In the genomic region with DNA sequence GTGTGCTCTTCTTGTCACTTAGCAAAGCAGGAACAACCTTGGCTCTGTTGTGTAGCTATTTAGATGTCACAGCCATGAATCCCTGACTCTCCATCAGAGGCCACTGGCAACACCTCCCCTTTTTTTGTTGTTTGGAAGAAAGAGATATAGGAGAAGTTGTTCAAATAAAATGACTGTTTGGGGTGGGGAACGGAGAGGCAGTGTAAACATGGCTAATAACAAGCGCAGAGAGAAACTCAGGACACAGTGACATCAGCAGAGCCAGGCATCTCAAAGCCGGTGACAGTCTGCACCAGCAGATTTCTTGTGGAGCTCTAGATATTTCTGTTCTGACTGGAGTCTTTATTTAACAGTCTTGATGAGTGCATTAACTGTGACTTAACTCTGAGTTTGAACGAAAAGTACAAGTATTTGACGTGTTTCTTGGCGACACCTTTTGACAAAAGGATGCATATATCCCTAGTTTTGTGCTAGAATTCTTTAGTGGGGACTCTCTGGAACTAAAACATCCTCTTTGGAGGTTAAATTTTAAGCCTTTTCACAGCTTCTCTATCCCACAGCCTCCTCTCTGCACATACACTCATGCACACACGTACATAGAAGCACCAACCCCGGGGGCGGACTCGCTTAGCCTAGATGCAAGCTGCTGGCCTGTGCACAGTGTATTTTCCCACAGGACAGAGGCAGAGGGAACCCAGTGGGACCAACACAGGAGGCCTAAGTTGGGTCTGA, we compare ENCODE assay signal across 12 cellular contexts. TPM values are rescaled to one million over a fixed set of nuclear protein-coding genes. Genes with fewer than 3 reads are reported as not detected.
DNase-seq lines count a peak whose midpoint lies in the region; ATAC-seq and TF ChIP-seq lines count a peak whose summit lies in the region.
"Had no signal": no experiment of that assay in that cellular context is flagged by ENCODE, and none has a peak within 500 bp of the region (broad histone marks: within the 10 kb centered on the region; RNA-seq: fewer than 3 reads in every experiment).

No MANE protein-coding gene starts in this region.

- H3K9me3 Mint-ChIP-seq in Caco-2 (ENCODE audit: unreplicated experiment): peaks cover 9% of the 10 kb centered on the region
- H3K9me3 Mint-ChIP-seq: stimulated activated memory B cell treated with anti-CD40 and anti-IgM and Interleukin-4, amounts not matched to agents 10 μg/mL and 1 μg/mL and 100 μg/mL, for 72 hours had no signal

- H4K20me1 ChIP-seq in PC-9 (ENCODE audit: insufficient read depth): no peaks in the 10 kb centered on the region
- no peaks in the 10 kb centered on the region for H4K20me1 ChIP-seq in osteoblast (ENCODE audit: insufficient read depth, low read length)

- H3K36me3 ChIP-seq in Caco-2 (ENCODE audit: control insufficient read depth, insufficient read depth, low read length) (no peaks in the 10 kb centered on the region), PC-9 (ENCODE audit: low read depth) (no peaks in the 10 kb centered on the region), osteoblast (ENCODE audit: insufficient read depth, low read length) (no peaks in the 10 kb centered on the region)
- H3K36me3 ChIP-seq: adrenal gland, SJCRH30 had no signal

- peaks cover 32% of the 10 kb centered on the region for H3F3A ChIP-seq in PC-9 (ENCODE audit: insufficient read depth, low read depth)

- peak overlapping the region; percentile 90 for H3K27ac ChIP-seq in PC-9
- peak overlapping the region; percentile 93 for H3K27ac ChIP-seq in foreskin keratinocyte
- peak overlapping the region; percentile 71 for H3K27ac ChIP-seq in osteoblast (ENCODE audit: low read depth, low read length)
- H3K27ac ChIP-seq: adrenal gland, SJCRH30 had no signal

- H3K36me3 Mint-ChIP-seq in Caco-2 (ENCODE audit: insufficient read depth, unreplicated experiment): no peaks in the 10 kb centered on the region
- H3K36me3 Mint-ChIP-seq: stimulated activated memory B cell treated with anti-CD40 and anti-IgM and Interleukin-4, amounts not matched to agents 10 μg/mL and 1 μg/mL and 100 μg/mL, for 72 hours had no signal

- intact Hi-C loops in Caco-2 (cut with micrococcal nuclease; ENCODE audit: unreplicated experiment): loop anchor here (1.0 kb wide), 1 partner anchor 15 kb away; no protein-coding TSS in a partner anchor
- intact Hi-C loops in PC-9 (cut with micrococcal nuclease; ENCODE audit: unreplicated experiment): loop anchor here (1.0 to 2.0 kb wide), 4 partner anchors 30 to 450 kb away; a partner anchor contains a TSS
- intact Hi-C loops in Right ventricle myocardium superior (cut with DNase I): no loop called here

- no peak for TF ChIP-seq CTCF in Caco-2 (IDR thresholded peaks at IDR 0.05; ENCODE audit: insufficient read depth in 1 of 2, low read depth in 1 of 2, low read length in 1 of 2, severe bottlenecking in 1 of 2, unreplicated experiment in 1 of 2)
- no peak for TF ChIP-seq CTCF in PC-9 (conservative IDR thresholded peaks at IDR 0.05)
- peak; percentile 15 for TF ChIP-seq CTCF in foreskin keratinocyte (conservative IDR thresholded peaks at IDR 0.05)
- TF ChIP-seq CTCF in osteoblast (IDR thresholded peaks at IDR 0.05; ENCODE audit: extremely low read depth, low read depth, low read length): no peak

- POLR2A ChIA-PET in Caco-2 (lab: Charles Lee) (no interaction called here), PC-9 (lab: Charles Lee; ENCODE audit: unreplicated experiment) (interaction anchor here (0.6 to 0.7 kb wide), 2 partner anchors 333 to 543 kb away, joined by 3 read pairs; no protein-coding TSS in a partner anchor)

- H3K79me2 ChIP-seq in PC-9 (ENCODE audit: low read depth) (no peaks in the 10 kb centered on the region), osteoblast (ENCODE audit: insufficient read depth, low read length) (no peaks in the 10 kb centered on the region)

- H2AFZ ChIP-seq in PC-9: peak overlapping the region; percentile 50; the same call in 1 of the 2 replicates
- no peak overlapping the region for H2AFZ ChIP-seq in osteoblast (ENCODE audit: low read length)

- H3K4me2 ChIP-seq in PC-9 (peak overlapping the region; percentile 66), osteoblast (ENCODE audit: insufficient read depth, low read length) (peak overlapping the region; percentile 22)

- H3K9me3 ChIP-seq in Caco-2 (no peaks in the 10 kb centered on the region), PC-9 (ENCODE audit: insufficient read depth, low read depth) (no peaks in the 10 kb centered on the region), osteoblast (ENCODE audit: low read depth, low read length) (no peaks in the 10 kb centered on the region)
- H3K9me3 ChIP-seq: adrenal gland, SJCRH30 had no signal

- H3K4me1 ChIP-seq in Caco-2 (peaks cover 25% of the 10 kb centered on the region), PC-9 (replicated peaks; ENCODE audit: insufficient read depth) (peaks cover 63% of the 10 kb centered on the region), foreskin keratinocyte (peaks cover 35% of the 10 kb centered on the region), osteoblast (ENCODE audit: insufficient read depth, low read length) (peaks cover 13% of the 10 kb centered on the region)
- H3K4me1 ChIP-seq: adrenal gland had no signal

- no peaks in the 10 kb centered on the region for H3K9me2 ChIP-seq in PC-9 (ENCODE audit: insufficient read depth)

- CTCF ChIA-PET in Caco-2 (lab: Charles Lee) (no interaction called here), PC-9 (lab: Charles Lee) (no interaction called here)

- H3K4me3 Mint-ChIP-seq in Caco-2 (ENCODE audit: unreplicated experiment): no peak overlapping the region
- H3K4me3 Mint-ChIP-seq: stimulated activated memory B cell treated with anti-CD40 and anti-IgM and Interleukin-4, amounts not matched to agents 10 μg/mL and 1 μg/mL and 100 μg/mL, for 72 hours had no signal

- H3K27me3 ChIP-seq in Caco-2 (replicated peaks; ENCODE audit: control insufficient read depth, insufficient read depth, low read length) (no peaks in the 10 kb centered on the region), PC-9 (ENCODE audit: insufficient read depth, low read depth) (no peaks in the 10 kb centered on the region), foreskin keratinocyte (no peaks in the 10 kb centered on the region), osteoblast (ENCODE audit: insufficient read depth, low read length) (no peaks in the 10 kb centered on the region)
- H3K27me3 ChIP-seq: adrenal gland, SJCRH30 had no signal

- H3K27me3 Mint-ChIP-seq in Caco-2 (ENCODE audit: insufficient read depth, unreplicated experiment): no peaks in the 10 kb centered on the region

- DNase-seq in Caco-2 (no peak), PC-9 (no peak), foreskin keratinocyte (no peak), osteoblast (ENCODE audit: insufficient read length, low spot score, missing footprints) (no peak), GDM1 (lab: John Stamatoyannopoulos, UW) (no peak), Right ventricle myocardium superior (no peak)
- DNase-seq: adrenal gland, NCI-H1436 treated with DMSO at 0.1 percent for 48 hours had no signal

- BruUV-seq in Caco-2 (replicated peaks; lab: Mats Ljungman, UMichigan) (no TSS peak), PC-9 (replicated peaks; lab: Mats Ljungman, UMichigan) (no TSS peak)

- no peak overlapping the region for H3K4me3 ChIP-seq in Caco-2 (ENCODE audit: low read depth, low read length)
- no peak overlapping the region for H3K4me3 ChIP-seq in PC-9
- H3K4me3 ChIP-seq in osteoblast (ENCODE audit: insufficient read depth, low read length): no peak overlapping the region
- H3K4me3 ChIP-seq: adrenal gland, SJCRH30 had no signal

- ATAC-seq in foreskin keratinocyte (peak; percentile 48), GM21717 (IDR thresholded peaks at IDR 0.05; ENCODE audit: unreplicated experiment) (no peak), GM21515 (IDR thresholded peaks at IDR 0.05; ENCODE audit: unreplicated experiment) (no peak), Right ventricle myocardium superior (ENCODE audit: poor library complexity) (no peak)
- ATAC-seq: stimulated activated memory B cell treated with anti-CD40 and anti-IgM and Interleukin-4, amounts not matched to agents 10 μg/mL and 1 μg/mL and 100 μg/mL, for 72 hours had no signal

- H3K4me1 Mint-ChIP-seq in Caco-2 (ENCODE audit: low read depth, unreplicated experiment): no peaks in the 10 kb centered on the region

- peak overlapping the region; percentile 69 for H3K27ac Mint-ChIP-seq in Caco-2 (ENCODE audit: unreplicated experiment)
- H3K27ac Mint-ChIP-seq: stimulated activated memory B cell treated with anti-CD40 and anti-IgM and Interleukin-4, amounts not matched to agents 10 μg/mL and 1 μg/mL and 100 μg/mL, for 72 hours had no signal

RNA-seq across cellular contexts. Expression of a gene that starts 53.8 kb away (rescaled TPM):
- total RNA-seq in Caco-2 (2022) (12.7 and 13.9 TPM in 2 replicates), PC-9 (2021) (5.5 and 6.0 TPM in 2 replicates), foreskin keratinocyte (8.8 and 11.9 TPM in 2 replicates), osteoblast (2.2 and 3.8 TPM in 2 replicates), Right ventricle myocardium superior (1.4 TPM)
- 4.8 and 6.2 TPM in 2 replicates for polyA plus RNA-seq in foreskin keratinocyte

RNA-seq across cellular contexts. Expression of a gene that starts 53.9 kb away (rescaled TPM):
- 44.6 and 46.6 TPM in 2 replicates for total RNA-seq in Caco-2 (2022)
- total RNA-seq in PC-9 (2021): 18.4 and 20.9 TPM in 2 replicates
- 30.1 and 35.8 TPM in 2 replicates for total RNA-seq in foreskin keratinocyte
- polyA plus RNA-seq in foreskin keratinocyte: 22.5 and 28.0 TPM in 2 replicates
- total RNA-seq in osteoblast: 19.2 and 22.1 TPM in 2 replicates
- 17.9 TPM for total RNA-seq in Right ventricle myocardium superior
